ENCODE assay signal across 13 cellular contexts in the genomic region with DNA sequence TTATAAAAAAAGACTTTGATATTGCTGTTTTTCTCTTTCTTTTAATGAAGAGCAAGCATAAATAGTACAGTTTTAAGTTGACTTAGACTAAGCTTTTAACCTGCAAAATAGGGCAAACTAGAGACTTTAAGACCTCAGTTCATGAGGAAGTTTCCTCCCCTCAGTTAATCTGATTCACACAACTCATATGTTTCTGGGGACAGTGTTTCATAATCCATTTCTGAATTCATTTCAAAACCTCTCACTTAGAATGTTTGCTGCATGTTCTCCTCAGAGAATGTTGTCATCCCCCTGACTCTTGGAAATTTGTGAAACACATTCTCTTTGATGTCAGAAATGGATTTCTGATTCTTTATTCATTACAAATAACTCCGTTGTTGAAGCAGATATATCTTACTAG.
DNase-seq lines count a peak whose midpoint lies in the region; ATAC-seq and TF ChIP-seq lines count a peak whose summit lies in the region.
"Had no signal": no experiment of that assay in that cellular context is flagged by ENCODE, and none has a peak within 500 bp of the region (broad histone marks: within the 10 kb centered on the region; RNA-seq: fewer than 3 reads in every experiment).

No MANE protein-coding gene starts in this region.

- H3K9me3 ChIP-seq in breast epithelium = no peaks in the 10 kb centered on the region
- H3K9me3 ChIP-seq in suprapubic skin = no peaks in the 10 kb centered on the region
- H3K9me3 ChIP-seq: esophagus muscularis mucosa, stomach had no signal

- H3K27me3 ChIP-seq in breast epithelium (no peaks in the 10 kb centered on the region), suprapubic skin (no peaks in the 10 kb centered on the region)
- H3K27me3 ChIP-seq: esophagus muscularis mucosa, stomach had no signal

- TF ChIP-seq CTCF in MCF 10A (IDR thresholded peaks at IDR 0.05; ENCODE audit: unreplicated experiment) = no peak
- no peak for TF ChIP-seq CTCF in breast epithelium (IDR thresholded peaks at IDR 0.05)
- no peak for TF ChIP-seq CTCF in fibroblast of mammary gland (conservative IDR thresholded peaks at IDR 0.05; ENCODE audit: control insufficient read depth, insufficient read depth, low read depth, low read length)
- TF ChIP-seq CTCF in suprapubic skin (IDR thresholded peaks at IDR 0.05) = no peak

- no peaks in the 10 kb centered on the region for H3K36me3 Mint-ChIP-seq in MCF 10A (ENCODE audit: insufficient read depth, unreplicated experiment)

- CTCF ChIA-PET in MCF 10A (lab: Yijun Ruan, JAX) = interaction anchor here (0.7 kb wide), 1 partner anchor 44 kb away, joined by 3 read pairs; no protein-coding TSS in a partner anchor

- peak; percentile 72 for DNase-seq in MCF 10A (ENCODE audit: unreplicated experiment)
- no peak for DNase-seq in breast epithelium (ENCODE audit: low spot score in 2 of 2)
- peak; percentile 83 for DNase-seq in OCI-M1 (lab: John Stamatoyannopoulos, UW)
- peak; percentile 79 for DNase-seq in fibroblast of mammary gland (ENCODE audit: low read depth)
- no peak for DNase-seq in suprapubic skin (ENCODE audit: low spot score in 2 of 2)
- no peak for DNase-seq in NK-92 treated with Interleukin-12 subunit alpha and Interleukin-12 subunit beta, amount 100 ng/mL, for 24 hours (lab: John Stamatoyannopoulos, UW)
- no peak for DNase-seq in DMS 273 treated with DMSO at 0.1 percent for 48 hours (lab: John Stamatoyannopoulos, UW)
- DNase-seq: activated CD4-positive, CD25-positive, alpha-beta regulatory T cell treated with anti-CD3 and anti-CD28 coated beads, Interleukin-2, amount 50 U/mL, for 72 hours; MM.1S; stomach had no signal

- H3K4me3 Mint-ChIP-seq in MCF 10A (ENCODE audit: unreplicated experiment) = peak overlapping the region; percentile 52

- intact Hi-C loops in MCF 10A (cut with micrococcal nuclease) (loop anchor here (5.0 kb wide), 1 partner anchor 224 kb away; the partner anchor contains the start of gene C15orf61), breast epithelium (cut with DNase I; ENCODE audit: low total_unique reads) (no loop called here)

- no peak for ATAC-seq in GM21576 (IDR thresholded peaks at IDR 0.05; ENCODE audit: unreplicated experiment)
- ATAC-seq: GM12878 had no signal

- POLR2A ChIA-PET in MCF 10A (lab: Yijun Ruan, JAX) = interaction anchor here (0.6 to 3.2 kb wide), 3 partner anchors 8 to 204 kb away, joined by 3 to 10 read pairs (median 4); partner anchors contain the start of gene MAP2K5

- peak overlapping the region; percentile 89 for H3K27ac Mint-ChIP-seq in MCF 10A (ENCODE audit: low read depth, unreplicated experiment)

- H3K27me3 Mint-ChIP-seq in MCF 10A (ENCODE audit: insufficient read depth, unreplicated experiment) = no peaks in the 10 kb centered on the region

- WGBS in suprapubic skin = 32% methylated on average over 1 of the region's 1 CpG

- H3K9me3 Mint-ChIP-seq in MCF 10A (ENCODE audit: unreplicated experiment) = no peaks in the 10 kb centered on the region

- peak overlapping the region in 1 of 2 donors; percentile 1 for H3K27ac ChIP-seq in breast epithelium
- peak overlapping the region; percentile 66 for H3K27ac ChIP-seq in suprapubic skin
- H3K27ac ChIP-seq: esophagus muscularis mucosa had no signal

- TF ChIP-seq EP300 in suprapubic skin (IDR thresholded peaks at IDR 0.05) = no peak

- peaks cover 27% of the 10 kb centered on the region for H3K4me1 Mint-ChIP-seq in MCF 10A (ENCODE audit: insufficient read depth, unreplicated experiment)

- H3K4me3 ChIP-seq in breast epithelium (no peak overlapping the region), fibroblast of mammary gland (ENCODE audit: control insufficient read depth, low read depth, low read length) (no peak overlapping the region), suprapubic skin (no peak overlapping the region)
- H3K4me3 ChIP-seq: esophagus muscularis mucosa, GM12878, stomach had no signal

- TF ChIP-seq POLR2A in breast epithelium (IDR thresholded peaks at IDR 0.05) = no peak
- TF ChIP-seq POLR2A in suprapubic skin (IDR thresholded peaks at IDR 0.05) = no peak

- TSS peak; percentile 87 for BruUV-seq in MCF 10A (replicated peaks; lab: Mats Ljungman, UMichigan)

- H3K4me1 ChIP-seq in breast epithelium (no peaks in the 10 kb centered on the region), suprapubic skin (peaks cover 30% of the 10 kb centered on the region)

- no peaks in the 10 kb centered on the region for H3K36me3 ChIP-seq in breast epithelium
- no peaks in the 10 kb centered on the region for H3K36me3 ChIP-seq in suprapubic skin
- H3K36me3 ChIP-seq: stomach had no signal

Comparison
In these comparisons a context has a peak if more than half of its experiments do, and no peak if none do; other contexts are left out.
1. DNase-seq: peak in MCF 10A (single experiment), OCI-M1 (single experiment) and fibroblast of mammary gland (single experiment); none in breast epithelium (0 of 2), suprapubic skin (0 of 2), NK-92 treated with Interleukin-12 subunit alpha and Interleukin-12 subunit beta, amount 100 ng/mL, for 24 hours (single experiment) and DMS 273 treated with DMSO at 0.1 percent for 48 hours (single experiment).